8 cellular contexts compared by ENCODE assay signal in the genomic region with DNA sequence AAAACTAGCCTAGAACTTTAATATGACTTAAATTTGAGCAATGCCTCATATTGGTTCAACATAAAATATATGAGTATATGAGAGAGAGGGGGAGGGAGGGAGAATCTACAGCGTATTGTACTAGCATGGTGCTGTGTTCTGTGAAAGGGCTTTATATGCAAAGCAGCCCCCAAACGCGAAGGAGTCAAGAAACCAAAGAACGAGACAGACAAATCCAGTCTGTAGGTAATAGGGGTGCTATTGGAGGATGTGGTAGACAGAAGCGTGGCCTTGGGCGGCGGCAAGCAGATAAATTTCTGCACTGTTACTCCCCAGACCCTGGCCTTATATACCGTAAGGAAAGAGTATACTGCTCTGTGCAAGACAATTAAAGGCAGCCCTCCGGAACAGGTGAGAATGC. TPM values are rescaled to one million over a fixed set of nuclear protein-coding genes. Genes with fewer than 3 reads are reported as not detected.
A peak's percentile ranks its signal among the peaks of the same experiment; 100 is the strongest.
DNase-seq lines count a peak whose midpoint lies in the region; ATAC-seq and TF ChIP-seq lines count a peak whose summit lies in the region.

No MANE protein-coding gene starts in this region.

- H3K9me3 ChIP-seq in gastroesophageal sphincter (peaks cover 0 to 4% (median 0%) of the 10 kb centered on the region in 3 donors), spleen (peaks cover 0 to 7% (median 0%) of the 10 kb centered on the region in 8 donors)

- no peaks in the 10 kb centered on the region for H3K36me3 ChIP-seq in gastroesophageal sphincter
- peaks cover 0 to 11% (median 0%) of the 10 kb centered on the region in 6 donors for H3K36me3 ChIP-seq in spleen

- H3K4me1 ChIP-seq in gastroesophageal sphincter (peaks cover 0 to 41% (median 13%) of the 10 kb centered on the region in 3 donors), spleen (peaks cover 4 to 50% (median 38%) of the 10 kb centered on the region in 6 donors)

- H3K4me3 ChIP-seq in gastroesophageal sphincter (peak overlapping the region; percentile 94 to 96), spleen (peak overlapping the region; percentile 79 to 98 (median 95))

- H3K27ac Mint-ChIP-seq in T-cell: peak overlapping the region; percentile 51 to 77

- TF ChIP-seq POLR2A in gastroesophageal sphincter (IDR thresholded peaks at IDR 0.05): no peak
- no peak for TF ChIP-seq POLR2A in spleen (IDR thresholded peaks at IDR 0.05)

- no peaks in the 10 kb centered on the region for H3K9me3 Mint-ChIP-seq in T-cell

- CTCF ChIA-PET in T-cell (lab: Charles Lee): no interaction called here

- H3K27me3 ChIP-seq in gastroesophageal sphincter: no peaks in the 10 kb centered on the region
- H3K27me3 ChIP-seq in spleen (replicated peaks in 1 of 7): no peaks in the 10 kb centered on the region

- intact Hi-C loops in spleen (cut with DNase I; ENCODE audit: low total_unique reads): no loop called here

- peak overlapping the region; percentile 83 to 91 (median 90) for H3K4me3 Mint-ChIP-seq in T-cell

- TF ChIP-seq EP300 in gastroesophageal sphincter (IDR thresholded peaks at IDR 0.05): no peak

- H3K27me3 Mint-ChIP-seq in T-cell: peaks cover 1 to 9% of the 10 kb centered on the region in 2 donors

- H3K27ac ChIP-seq in gastroesophageal sphincter: peak overlapping the region; percentile 88 to 99 (median 98)
- H3K27ac ChIP-seq in spleen: peak overlapping the region; percentile 78 to 97 (median 94)

- H3K4me1 Mint-ChIP-seq in T-cell: peaks cover 28 to 35% (median 34%) of the 10 kb centered on the region in 3 donors

- TF ChIP-seq CTCF in gastroesophageal sphincter (IDR thresholded peaks at IDR 0.05) (no peak), spleen (IDR thresholded peaks at IDR 0.05 in 8 of 11, conservative IDR thresholded peaks at IDR 0.05 in 3 of 11) (no peak)

- WGBS in gastroesophageal sphincter (ENCODE audit: low coverage in 1 of 2), 2 donors: 40 to 48% methylated on average over 3 to 4 of the region's 9 CpGs
- WGBS in spleen, 5 donors: 45 to 58% (median 51%) methylated on average over 9 of the region's 9 CpGs

- POLR2A ChIA-PET in T-cell (lab: Charles Lee): no interaction called here

- peaks cover under 1% of the 10 kb centered on the region for H3K36me3 Mint-ChIP-seq in T-cell

- peak in 6 of 34 experiments; percentile 1 to 20 (median 5) for DNase-seq in T-cell
- DNase-seq in spleen: no peak
- DNase-seq in NCI-H2081 treated with DMSO at 0.1 percent for 48 hours (lab: John Stamatoyannopoulos, UW): no peak
- no peak for DNase-seq in NCI-H1436 (lab: John Stamatoyannopoulos, UW)
- DNase-seq in kidney tubule cell (ENCODE audit: low spot score): no peak

- peak; percentile 24 for ATAC-seq in GM18498 (IDR thresholded peaks at IDR 0.05; ENCODE audit: unreplicated experiment)
- ATAC-seq in HG02588 (IDR thresholded peaks at IDR 0.05; ENCODE audit: unreplicated experiment): peak; percentile 14
- ATAC-seq in T-cell (replicated peaks in 1 of 4): peak in 2 of 4 experiments; percentile 8 to 20
- ATAC-seq in gastroesophageal sphincter: no peak

RNA-seq across cellular contexts. Expression of gene ANXA5, which starts 0.8 kb away (rescaled TPM):
- total RNA-seq in T-cell (10 to 100 TPM; 44.2 to 80.3 (median 71.2) TPM), gastroesophageal sphincter (100 to 1,000 TPM; 235 to 412 (median 359) TPM), spleen (100 to 1,000 TPM; 189 to 269 (median 231) TPM)
- polyA plus RNA-seq in spleen: 100 to 1,000 TPM; 118 to 220 (median 175) TPM
